In genomic region chr6:158869604-158870417, GRCh38 we compare ENCODE assay signal across 1 cellular context.
TF ChIP-seq lines count a peak whose summit lies in the region.

No MANE protein-coding gene starts in this region.

TF ChIP-seq in liver, 16 proteins besides CTCF, POLR2A, EP300 and RAD21 (continued from another document):
- TF ChIP-seq EGR1 (IDR thresholded peaks at IDR 0.05; ENCODE audit: low read depth in 2 of 2) (peak; percentile 24 to 93), MAX (IDR thresholded peaks at IDR 0.05) (no peak)
